In the genomic region with DNA sequence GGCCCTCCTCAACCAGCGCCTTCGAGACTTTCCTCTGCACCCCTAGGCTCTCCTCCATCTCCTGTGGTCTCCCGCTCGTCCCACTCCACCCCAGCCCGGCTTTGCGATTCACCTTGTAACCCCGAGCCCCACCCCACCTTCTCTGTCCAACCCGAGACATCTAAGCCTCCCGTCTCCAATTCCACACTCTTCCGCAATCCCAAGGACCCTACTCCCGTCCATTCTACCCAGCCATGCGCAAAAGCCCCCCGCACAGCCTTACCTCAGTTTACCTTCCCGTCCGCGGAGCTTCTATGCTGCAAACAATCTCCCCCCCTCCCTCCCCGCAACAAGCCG, we compare ENCODE assay signal across 8 cellular contexts. TPM values are rescaled to one million over a fixed set of nuclear protein-coding genes. Genes with fewer than 3 reads are reported as not detected.
DNase-seq lines count a peak whose midpoint lies in the region; ATAC-seq and TF ChIP-seq lines count a peak whose summit lies in the region.

No MANE protein-coding gene starts in this region.

- H3K23ac ChIP-seq in IMR-90 (ENCODE audit: low read depth, low read length) = peak overlapping the region; percentile 65

- H3K27me3 ChIP-seq in IMR-90 (ENCODE audit: control insufficient read depth, insufficient read depth, low read length) = no peaks in the 10 kb centered on the region
- H3K27me3 ChIP-seq in naive thymus-derived CD4-positive, alpha-beta T cell (ENCODE audit: control insufficient read depth in 2 of 2, insufficient read depth in 2 of 2, low read length in 2 of 2) = no peaks in the 10 kb centered on the region

- H3K9me1 ChIP-seq in IMR-90 (ENCODE audit: insufficient read depth, low read length) = peaks cover 23% of the 10 kb centered on the region

- peak; percentile 0 for ATAC-seq in IMR-90 (ENCODE audit: low read depth)
- ATAC-seq in naive thymus-derived CD4-positive, alpha-beta T cell = no peak
- no peak for ATAC-seq in HG03571 (IDR thresholded peaks at IDR 0.05; ENCODE audit: unreplicated experiment)
- ATAC-seq in GM18873 (IDR thresholded peaks at IDR 0.05; ENCODE audit: low FRiP score, unreplicated experiment) = no peak

- peaks cover 22% of the 10 kb centered on the region; the same call in 1 of the 2 replicates for H4K20me1 ChIP-seq in IMR-90 (ENCODE audit: insufficient read depth, low read length)

- H3K27ac Mint-ChIP-seq in activated naive CD4-positive, alpha-beta T cell treated with anti-CD3 and anti-CD28 coated beads, Interleukin-2, amount 10 ng/mL, durations not matched to agents 7 days and 5 days = peak overlapping the region; percentile 99
- H3K27ac Mint-ChIP-seq in dendritic cell treated with granulocyte-macrophage colony-stimulating factor and Interleukin-4, amounts not matched to agents 40 ng/mL and 50 ng/mL, for 4 days = peak overlapping the region; percentile 99
- H3K27ac Mint-ChIP-seq in naive thymus-derived CD4-positive, alpha-beta T cell = peak overlapping the region; percentile 95 to 100 (median 99)

- peak overlapping the region; percentile 84 for H3K4me2 ChIP-seq in IMR-90 (ENCODE audit: low read depth, low read length)

- H3K4me3 ChIP-seq in IMR-90 (ENCODE audit: insufficient read depth, low read depth, low read length) = peak overlapping the region; percentile 79
- H3K4me3 ChIP-seq in naive thymus-derived CD4-positive, alpha-beta T cell (ENCODE audit: low read length) = peak overlapping the region; percentile 89

- intact Hi-C loops in IMR-90 (cut with micrococcal nuclease) = no loop called here
- intact Hi-C loops in dendritic cell treated with granulocyte-macrophage colony-stimulating factor and Interleukin-4, amounts not matched to agents 40 ng/mL and 50 ng/mL, for 4 days (cut with micrococcal nuclease) = no loop called here
- intact Hi-C loops in naive thymus-derived CD4-positive, alpha-beta T cell (cut with micrococcal nuclease) = loop anchor here (1.0 to 5.0 kb wide), 2 partner anchors 9 to 1893 kb away; a partner anchor contains a TSS

- peak overlapping the region; percentile 90 for H3K56ac ChIP-seq in IMR-90 (ENCODE audit: extremely low read depth, insufficient read depth, low read length)

- peak overlapping the region; percentile 96 for H2AFZ ChIP-seq in IMR-90 (replicated peaks; ENCODE audit: low read length, poor library complexity)

- TF ChIP-seq RAD21 in IMR-90 (IDR thresholded peaks at IDR 0.05; ENCODE audit: low read length) = no peak

- peak overlapping the region; percentile 71 for H2BK120ac ChIP-seq in IMR-90 (ENCODE audit: low read depth, low read length)

- H3K18ac ChIP-seq in IMR-90 (ENCODE audit: low read depth, low read length) = peak overlapping the region; percentile 64

- peak overlapping the region; percentile 91 for H3K27ac ChIP-seq in IMR-90 (ENCODE audit: insufficient read depth, low read length)
- peak overlapping the region; percentile 96 for H3K27ac ChIP-seq in naive thymus-derived CD4-positive, alpha-beta T cell (ENCODE audit: low read depth, low read length)

- POLR2A ChIA-PET in IMR-90 (lab: Charles Lee; ENCODE audit: unreplicated experiment) = interaction anchor here (0.6 to 1.6 kb wide), 3 partner anchors 11 to 588 kb away, joined by 4 to 12 read pairs (median 5); a partner anchor contains a TSS
- POLR2A ChIA-PET in naive thymus-derived CD4-positive, alpha-beta T cell (lab: Charles Lee) = interaction anchor here (0.8 to 5.7 kb wide), 8 partner anchors 9 to 84 kb away, joined by 3 to 121 read pairs (median 9); a partner anchor contains a TSS

- no peak for DNase-seq in activated naive CD4-positive, alpha-beta T cell treated with anti-CD3 and anti-CD28 coated beads, Interleukin-2, amount 10 ng/mL, durations not matched to agents 7 days and 5 days
- no peak for DNase-seq in activated naive CD4-positive, alpha-beta T cell (lab: John Stamatoyannopoulos, UW)
- DNase-seq in IMR-90 (no peak), GM20000 (ENCODE audit: low spot score) (no peak)
- DNase-seq in naive thymus-derived CD4-positive, alpha-beta T cell = no peak

- peaks cover 38% of the 10 kb centered on the region for H3K36me3 Mint-ChIP-seq in activated naive CD4-positive, alpha-beta T cell treated with anti-CD3 and anti-CD28 coated beads, Interleukin-2, amount 10 ng/mL, durations not matched to agents 7 days and 5 days
- peaks cover 53% of the 10 kb centered on the region for H3K36me3 Mint-ChIP-seq in dendritic cell treated with granulocyte-macrophage colony-stimulating factor and Interleukin-4, amounts not matched to agents 40 ng/mL and 50 ng/mL, for 4 days (ENCODE audit: low read depth)
- peaks cover 0 to 22% (median 12%) of the 10 kb centered on the region in 5 donors for H3K36me3 Mint-ChIP-seq in naive thymus-derived CD4-positive, alpha-beta T cell

- H3K4me1 ChIP-seq in IMR-90 (ENCODE audit: control insufficient read depth, insufficient read depth, low read length) = peaks cover 23% of the 10 kb centered on the region
- peaks cover 37 to 52% of the 10 kb centered on the region in 2 donors for H3K4me1 ChIP-seq in naive thymus-derived CD4-positive, alpha-beta T cell (ENCODE audit: control insufficient read depth in 2 of 2, insufficient read depth in 2 of 2, low read length in 2 of 2)

- no peaks in the 10 kb centered on the region for H3K9me3 ChIP-seq in IMR-90 (ENCODE audit: control insufficient read depth, insufficient read depth, low read length)
- H3K9me3 ChIP-seq in naive thymus-derived CD4-positive, alpha-beta T cell (ENCODE audit: control insufficient read depth in 2 of 3, low read length in 3 of 3) = no peaks in the 10 kb centered on the region

- H4K91ac ChIP-seq in IMR-90 (ENCODE audit: insufficient read depth, low read depth, low read length) = peak overlapping the region; percentile 90

- BruUV-seq in IMR-90 (replicated peaks; lab: Mats Ljungman, UMichigan) = no TSS peak

- H2BK5ac ChIP-seq in IMR-90 (ENCODE audit: low read depth, low read length, poor library complexity, severe bottlenecking) = peak overlapping the region; percentile 91

- peak overlapping the region; percentile 66 to 96 for H4K8ac ChIP-seq in IMR-90 (ENCODE audit: low read depth in 2 of 2, low read length in 2 of 2)

- TF ChIP-seq POLR2A in IMR-90 (IDR thresholded peaks at IDR 0.05; ENCODE audit: low read depth, low read length) = peak; percentile 75

- H3K4me1 Mint-ChIP-seq in activated naive CD4-positive, alpha-beta T cell treated with anti-CD3 and anti-CD28 coated beads, Interleukin-2, amount 10 ng/mL, durations not matched to agents 7 days and 5 days = peaks cover 61% of the 10 kb centered on the region
- H3K4me1 Mint-ChIP-seq in dendritic cell treated with granulocyte-macrophage colony-stimulating factor and Interleukin-4, amounts not matched to agents 40 ng/mL and 50 ng/mL, for 4 days (ENCODE audit: low read depth) = peaks cover 75% of the 10 kb centered on the region
- peaks cover 47 to 73% (median 58%) of the 10 kb centered on the region in 7 donors for H3K4me1 Mint-ChIP-seq in naive thymus-derived CD4-positive, alpha-beta T cell

- CTCF ChIA-PET in activated naive CD4-positive, alpha-beta T cell treated with anti-CD3 and anti-CD28 coated beads, Interleukin-2, amount 10 ng/mL, durations not matched to agents 7 days and 5 days (lab: Charles Lee) = interaction anchor here (0.8 to 3.9 kb wide), 5 partner anchors 12 to 203 kb away, joined by 4 to 22 read pairs (median 9); a partner anchor contains a TSS
- CTCF ChIA-PET in IMR-90 (lab: Yijun Ruan, JAX) = interaction anchor here (1.0 to 1.1 kb wide), 2 partner anchors 12 to 17 kb away, joined by 4 to 6 read pairs; a partner anchor contains a TSS
- CTCF ChIA-PET in naive thymus-derived CD4-positive, alpha-beta T cell (lab: Charles Lee) = interaction anchor here (0.6 to 2.1 kb wide), 5 partner anchors 12 to 48 kb away, joined by 3 to 7 read pairs (median 3); a partner anchor contains a TSS

- H2BK20ac ChIP-seq in IMR-90 (ENCODE audit: low read depth, low read length) = no peak overlapping the region; the same call in 1 of the 2 replicates

- peak overlapping the region; percentile 94 for H3K9ac ChIP-seq in IMR-90 (ENCODE audit: low read depth, low read length)

- peaks cover 18 to 59% of the 10 kb centered on the region in 2 experiments for H3K79me1 ChIP-seq in IMR-90 (ENCODE audit: low read depth in 1 of 2, low read length in 2 of 2)

- no peaks in the 10 kb centered on the region for H3K9me3 Mint-ChIP-seq in activated naive CD4-positive, alpha-beta T cell treated with anti-CD3 and anti-CD28 coated beads, Interleukin-2, amount 10 ng/mL, durations not matched to agents 7 days and 5 days
- no peaks in the 10 kb centered on the region for H3K9me3 Mint-ChIP-seq in dendritic cell treated with granulocyte-macrophage colony-stimulating factor and Interleukin-4, amounts not matched to agents 40 ng/mL and 50 ng/mL, for 4 days
- peaks cover 0 to 4% (median 0%) of the 10 kb centered on the region in 11 donors for H3K9me3 Mint-ChIP-seq in naive thymus-derived CD4-positive, alpha-beta T cell

- H4K5ac ChIP-seq in IMR-90 (ENCODE audit: low read depth, low read length) = peak overlapping the region; percentile 72

- H3K36me3 ChIP-seq in IMR-90 (ENCODE audit: control insufficient read depth, insufficient read depth, low read length) = peaks cover 8% of the 10 kb centered on the region
- H3K36me3 ChIP-seq in naive thymus-derived CD4-positive, alpha-beta T cell (ENCODE audit: control insufficient read depth in 2 of 3, insufficient read depth in 3 of 3, low read length in 3 of 3) = peaks cover 0 to 26% (median 0%) of the 10 kb centered on the region in 3 experiments

- TF ChIP-seq CTCF in IMR-90 (conservative IDR thresholded peaks at IDR 0.05; ENCODE audit: low read depth, low read length) = no peak
- TF ChIP-seq CTCF in GM20000 (IDR thresholded peaks at IDR 0.05; ENCODE audit: extremely low read depth, missing control alignments) = no peak

- H3K27me3 Mint-ChIP-seq in activated naive CD4-positive, alpha-beta T cell treated with anti-CD3 and anti-CD28 coated beads, Interleukin-2, amount 10 ng/mL, durations not matched to agents 7 days and 5 days = no peaks in the 10 kb centered on the region
- H3K27me3 Mint-ChIP-seq in dendritic cell treated with granulocyte-macrophage colony-stimulating factor and Interleukin-4, amounts not matched to agents 40 ng/mL and 50 ng/mL, for 4 days = no peaks in the 10 kb centered on the region
- H3K27me3 Mint-ChIP-seq in naive thymus-derived CD4-positive, alpha-beta T cell = no peaks in the 10 kb centered on the region

- peak overlapping the region; percentile 89 for H3K4me3 Mint-ChIP-seq in activated naive CD4-positive, alpha-beta T cell treated with anti-CD3 and anti-CD28 coated beads, Interleukin-2, amount 10 ng/mL, durations not matched to agents 7 days and 5 days
- peak overlapping the region; percentile 88 for H3K4me3 Mint-ChIP-seq in dendritic cell treated with granulocyte-macrophage colony-stimulating factor and Interleukin-4, amounts not matched to agents 40 ng/mL and 50 ng/mL, for 4 days
- H3K4me3 Mint-ChIP-seq in naive thymus-derived CD4-positive, alpha-beta T cell = peak overlapping the region; percentile 92 to 99 (median 98)

- H2AK5ac ChIP-seq in IMR-90 (ENCODE audit: low read depth, low read length) = peak overlapping the region; percentile 94

- in situ Hi-C loops in IMR-90 (cut with MboI; ENCODE audit: low sequenced_read_pairs) = no loop called here

- H2AK9ac ChIP-seq in IMR-90 (replicated peaks; ENCODE audit: low read depth, low read length, poor library complexity) = peak overlapping the region; percentile 100

- 1% methylated on average over 14 of the region's 18 CpGs; no CpG with 5 or more reads in 1 of the 2 experiments for WGBS in IMR-90 (ENCODE audit: extremely low coverage in 2 of 2, insufficient read length in 1 of 2), 2 experiments

- dilution Hi-C loops in IMR-90 (cut with HindIII; ENCODE audit: low sequenced_read_pairs, unreplicated experiment) = no loop called here

- peak overlapping the region; percentile 96 for H3K4ac ChIP-seq in IMR-90 (ENCODE audit: low read depth, low read length)

- peak overlapping the region; percentile 26; the same call in 2 of the 3 replicates for H2BK15ac ChIP-seq in IMR-90 (ENCODE audit: low read depth, low read length)

- H3K14ac ChIP-seq in IMR-90 (replicated peaks; ENCODE audit: low read depth, low read length) = peak overlapping the region; percentile 93

RNA-seq across cellular contexts. Expression of a gene that starts 0.2 kb away (rescaled TPM):
- 23.3 and 25.0 TPM in 2 replicates for total RNA-seq in IMR-90 (2012; rRNA removed)
- 35.6 and 35.9 TPM in 2 replicates for polyA plus RNA-seq in IMR-90 (2012; rRNA removed)
- polyA plus RNA-seq in IMR-90 (2012; cell fraction: cytosol; rRNA removed) = 29.6 TPM in 2 replicates
- 49.6 and 76.9 TPM in 2 replicates for polyA plus RNA-seq in IMR-90 (2012; cell fraction: nucleus; rRNA removed; ENCODE audit: low replicate concordance)
- total RNA-seq in naive thymus-derived CD4-positive, alpha-beta T cell = 10 to 100 TPM; 22.5 to 51.1 (median 33.3) TPM
- polyA plus RNA-seq in naive thymus-derived CD4-positive, alpha-beta T cell = 1 to 10 TPM; 4.4 to 7.3 TPM

RNA-seq across cellular contexts. Expression of a gene that starts 12.5 kb away (rescaled TPM):
- 6.6 and 6.9 TPM in 2 replicates for total RNA-seq in IMR-90 (2012; rRNA removed)
- polyA plus RNA-seq in IMR-90 (2012; rRNA removed) = 12.6 and 16.2 TPM in 2 replicates
- polyA plus RNA-seq in IMR-90 (2012; cell fraction: cytosol; rRNA removed) = 10.4 and 15.2 TPM in 2 replicates
- 16.8 and 30.7 TPM in 2 replicates for polyA plus RNA-seq in IMR-90 (2012; cell fraction: nucleus; rRNA removed; ENCODE audit: low replicate concordance)
- total RNA-seq in naive thymus-derived CD4-positive, alpha-beta T cell = 10 to 100 TPM; 28.7 to 49.8 (median 42.7) TPM
- polyA plus RNA-seq in naive thymus-derived CD4-positive, alpha-beta T cell = 10 to 100 TPM; 16.6 to 33.7 TPM

RNA-seq across cellular contexts. Expression of a gene that starts 33.3 kb away (rescaled TPM):
- 6.9 and 7.3 TPM in 2 replicates for total RNA-seq in IMR-90 (2012; rRNA removed)
- 50.4 and 51.5 TPM in 2 replicates for polyA plus RNA-seq in IMR-90 (2012; rRNA removed)
- polyA plus RNA-seq in IMR-90 (2012; cell fraction: cytosol; rRNA removed) = 19.6 and 20.7 TPM in 2 replicates
- polyA plus RNA-seq in IMR-90 (2012; cell fraction: nucleus; rRNA removed; ENCODE audit: low replicate concordance) = 340 and 590 TPM in 2 replicates
- 10 to 100 TPM; 44.5 to 87.5 (median 68.0) TPM for total RNA-seq in naive thymus-derived CD4-positive, alpha-beta T cell
- 10 to 100 TPM in 1 of 2 donors, 1 to 10 TPM in 1; 7.6 to 13.7 TPM for polyA plus RNA-seq in naive thymus-derived CD4-positive, alpha-beta T cell

Comparison
In these comparisons a context has a peak if more than half of its experiments do, and no peak if none do; other contexts are left out.
1. intact Hi-C loops: an anchor here in naive thymus-derived CD4-positive, alpha-beta T cell (1.0 to 5.0 kb wide); none called in IMR-90 and dendritic cell treated with granulocyte-macrophage colony-stimulating factor and Interleukin-4, amounts not matched to agents 40 ng/mL and 50 ng/mL, for 4 days.